In genomic region chr10:119281581-119282071, GRCh38 we compare ENCODE assay signal across 9 cellular contexts.
DNase-seq lines count a peak whose midpoint lies in the region; ATAC-seq and TF ChIP-seq lines count a peak whose summit lies in the region.
"Had no signal": no experiment of that assay in that cellular context is flagged by ENCODE, and none has a peak within 500 bp of the region (broad histone marks: within the 10 kb centered on the region; RNA-seq: fewer than 3 reads in every experiment).

No MANE protein-coding gene starts in this region.

- H3K27ac ChIP-seq in adrenal gland = peak overlapping the region in 3 of 5 donors; percentile 36 to 79 (median 37)
- peak overlapping the region; percentile 14 for H3K27ac ChIP-seq in substantia nigra (ENCODE audit: low read depth, low read length, poor library complexity, severe bottlenecking)

- H3K36me3 ChIP-seq in adrenal gland (replicated peaks in 1 of 2) = no peaks in the 10 kb centered on the region

- DNase-seq in LoVo (ENCODE audit: low spot score) (peak; percentile 46), adrenal gland (peak; percentile 91 to 96 (median 96)), iris pigment epithelial cell (ENCODE audit: low read depth) (peak; percentile 27), substantia nigra (lab: John Stamatoyannopoulos, UW) (peak in 44 of 49 donors; percentile 14 to 98 (median 63)), SW 1271 (lab: John Stamatoyannopoulos, UW) (no peak)
- DNase-seq in stimulated activated CD4-positive, alpha-beta T cell treated with anti-CD3 and anti-CD28 coated beads, Interleukin-4, amount 100 ng/mL, for 1 hour = no peak
- DNase-seq: activated naive CD4-positive, alpha-beta T cell treated with Interleukin-2 at 50 U/mL for 16 hours had no signal

- TF ChIP-seq POLR2A in adrenal gland (IDR thresholded peaks at IDR 0.05) = no peak

- H3K9me3 ChIP-seq in adrenal gland (replicated peaks in 1 of 3) = no peaks in the 10 kb centered on the region

- ATAC-seq in GM21737 (IDR thresholded peaks at IDR 0.05; ENCODE audit: unreplicated experiment) (no peak), HG03095 (IDR thresholded peaks at IDR 0.05; ENCODE audit: unreplicated experiment) (no peak)

- H3K4me3 ChIP-seq in adrenal gland = no peak overlapping the region

- TF ChIP-seq CTCF in adrenal gland (IDR thresholded peaks at IDR 0.05) = no peak

- intact Hi-C loops in adrenal gland (cut with DNase I) = no loop called here

- peaks cover 30 to 61% of the 10 kb centered on the region in 2 donors for H3K4me1 ChIP-seq in adrenal gland (replicated peaks in 1 of 2)

- no peaks in the 10 kb centered on the region for H3K27me3 ChIP-seq in adrenal gland

- 33 to 69% (median 39%) methylated on average over 3 to 13 of the region's 13 CpGs for WGBS in adrenal gland, 4 donors

Comparison
In these comparisons a context has a peak if more than half of its experiments do, and no peak if none do; other contexts are left out.
1. DNase-seq: peak in LoVo (single experiment), adrenal gland (7 of 7), iris pigment epithelial cell (single experiment) and substantia nigra (44 of 49); none in stimulated activated CD4-positive, alpha-beta T cell treated with anti-CD3 and anti-CD28 coated beads, Interleukin-4, amount 100 ng/mL, for 1 hour (single experiment) and SW 1271 (0 of 2).